In the genomic region with DNA sequence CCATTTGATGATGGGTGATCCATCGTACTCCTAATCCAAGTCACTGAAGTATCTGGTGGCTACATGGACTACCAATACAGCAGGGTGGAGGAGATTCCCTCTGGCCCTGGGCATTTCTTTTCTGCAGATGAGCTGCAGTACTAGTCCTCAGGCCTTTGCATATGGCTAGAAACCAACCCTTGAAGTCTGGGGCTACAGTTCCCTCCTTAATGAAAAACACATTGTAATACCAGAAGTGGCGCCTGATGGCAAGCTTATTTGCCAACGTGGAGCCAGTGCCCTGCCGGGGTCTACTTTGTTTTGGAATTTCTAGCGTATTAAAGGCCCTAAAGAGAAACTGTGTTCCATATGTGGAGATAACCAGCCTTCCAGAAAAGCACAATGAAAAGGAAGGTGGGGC, we compare ENCODE assay signal across 20 cellular contexts.
DNase-seq lines count a peak whose midpoint lies in the region; ATAC-seq and TF ChIP-seq lines count a peak whose summit lies in the region.
"Had no signal": no experiment of that assay in that cellular context is flagged by ENCODE, and none has a peak within 500 bp of the region (broad histone marks: within the 10 kb centered on the region; RNA-seq: fewer than 3 reads in every experiment).

No MANE protein-coding gene starts in this region.

- H2BK15ac ChIP-seq in IMR-90 (ENCODE audit: low read depth, low read length), result no peak overlapping the region

- intact Hi-C loops in IMR-90 (cut with micrococcal nuclease), result no loop called here
- intact Hi-C loops in vagina (cut with DNase I), result loop anchor here (5.0 to 10.0 kb wide), 2 partner anchors 168 to 301 kb away; no protein-coding TSS in a partner anchor
- intact Hi-C loops in natural killer cell (cut with micrococcal nuclease), result no loop called here

- no peaks in the 10 kb centered on the region for H3K4me1 Mint-ChIP-seq in natural killer cell

- no peak overlapping the region for H3K18ac ChIP-seq in IMR-90 (ENCODE audit: low read depth, low read length)

- H3K4me3 ChIP-seq in IMR-90 (ENCODE audit: insufficient read depth, low read depth, low read length) (no peak overlapping the region), vagina (no peak overlapping the region)

- no peak overlapping the region for H3K14ac ChIP-seq in IMR-90 (replicated peaks; ENCODE audit: low read depth, low read length)

- H3K9me1 ChIP-seq in IMR-90 (ENCODE audit: insufficient read depth, low read length), result peaks cover 8% of the 10 kb centered on the region

- DNase-seq in IMR-90 (no peak), fibroblast of the conjunctiva (ENCODE audit: low read depth) (peak; percentile 36), vagina (ENCODE audit: extremely low spot score in 2 of 2) (no peak), COLO668 (lab: John Stamatoyannopoulos, UW; ENCODE audit: unreplicated experiment) (no peak), natural killer cell (no peak)
- DNase-seq in stimulated activated CD4-positive, alpha-beta T cell treated with anti-CD3 and anti-CD28 coated beads, Interleukin-4, amount 100 ng/mL, for 4 hours, result no peak
- DNase-seq: ACHN; AML-193; CD4-positive, alpha-beta T cell; DMS153; DMS79; GDM1; GOT3; H7; HFFc6 had no signal

- H3K9me3 ChIP-seq in IMR-90 (ENCODE audit: control insufficient read depth, insufficient read depth, low read length) (no peaks in the 10 kb centered on the region), vagina (no peaks in the 10 kb centered on the region)

- H3K9ac ChIP-seq in IMR-90 (ENCODE audit: low read depth, low read length), result no peak overlapping the region

- no peak overlapping the region for H3K4me3 Mint-ChIP-seq in natural killer cell
- H3K4me3 Mint-ChIP-seq: CD4-positive, alpha-beta T cell; HFFc6; IgD-negative memory B cell had no signal

- H2AK9ac ChIP-seq in IMR-90 (replicated peaks; ENCODE audit: low read depth, low read length, poor library complexity), result no peak overlapping the region

- H3K4me1 ChIP-seq in IMR-90 (ENCODE audit: control insufficient read depth, insufficient read depth, low read length) (peaks cover 11% of the 10 kb centered on the region), vagina (peaks cover 12% of the 10 kb centered on the region)

- H2AFZ ChIP-seq in IMR-90 (replicated peaks; ENCODE audit: low read length, poor library complexity), result no peak overlapping the region

- no peak overlapping the region for H4K5ac ChIP-seq in IMR-90 (ENCODE audit: low read depth, low read length)

- no peak overlapping the region for H3K4ac ChIP-seq in IMR-90 (ENCODE audit: low read depth, low read length)

- TF ChIP-seq RAD21 in IMR-90 (IDR thresholded peaks at IDR 0.05; ENCODE audit: low read length), result no peak

- H3K9me3 Mint-ChIP-seq in natural killer cell, result no peaks in the 10 kb centered on the region

- H3K27me3 ChIP-seq in IMR-90 (ENCODE audit: control insufficient read depth, insufficient read depth, low read length), result no peaks in the 10 kb centered on the region
- no peaks in the 10 kb centered on the region for H3K27me3 ChIP-seq in vagina

- no TSS peak for BruUV-seq in IMR-90 (replicated peaks; lab: Mats Ljungman, UMichigan)

- 60% methylated on average over 3 of the region's 5 CpGs; no CpG with 5 or more reads in 1 of the 2 experiments for WGBS in IMR-90 (ENCODE audit: extremely low coverage in 2 of 2, insufficient read length in 1 of 2), 2 experiments

- H3K27me3 Mint-ChIP-seq in natural killer cell (ENCODE audit: low read depth in 2 of 2), result peaks cover 26% of the 10 kb centered on the region in 2 donors
- H3K27me3 Mint-ChIP-seq: CD4-positive, alpha-beta T cell had no signal

- H2BK20ac ChIP-seq in IMR-90 (ENCODE audit: low read depth, low read length), result no peak overlapping the region

- H3K23ac ChIP-seq in IMR-90 (ENCODE audit: low read depth, low read length), result no peak overlapping the region

- no peak overlapping the region for H2BK5ac ChIP-seq in IMR-90 (ENCODE audit: low read depth, low read length, poor library complexity, severe bottlenecking)

- no peak for ATAC-seq in IMR-90 (ENCODE audit: low read depth)
- peak; percentile 68 for ATAC-seq in SK-N-SH treated with all-trans-retinoic acid at 6 μM for 48 hours
- ATAC-seq in natural killer cell, result no peak
- ATAC-seq: HCT116 had no signal

- TF ChIP-seq POLR2A in IMR-90 (IDR thresholded peaks at IDR 0.05; ENCODE audit: low read depth, low read length) (no peak), vagina (IDR thresholded peaks at IDR 0.05) (no peak)

- H3K56ac ChIP-seq in IMR-90 (ENCODE audit: extremely low read depth, insufficient read depth, low read length), result no peak overlapping the region

- peak overlapping the region; percentile 15; the same call in 1 of the 2 replicates for H4K91ac ChIP-seq in IMR-90 (ENCODE audit: insufficient read depth, low read depth, low read length)

- peaks cover 0 to 17% of the 10 kb centered on the region in 2 experiments; a peak in 1 of 4 replicates for H3K79me1 ChIP-seq in IMR-90 (ENCODE audit: low read depth in 1 of 2, low read length in 2 of 2)

- H3K27ac ChIP-seq in IMR-90 (ENCODE audit: insufficient read depth, low read length) (no peak overlapping the region), vagina (peak overlapping the region; percentile 70)
- H3K27ac ChIP-seq: C4-2B, HL-60 had no signal

- CTCF ChIA-PET in IMR-90 (lab: Yijun Ruan, JAX), result interaction anchor here (0.7 kb wide), 1 partner anchor 38 kb away, joined by 5 read pairs; no protein-coding TSS in a partner anchor

- no peak overlapping the region for H4K8ac ChIP-seq in IMR-90 (ENCODE audit: low read depth in 2 of 2, low read length in 2 of 2)

- H3K36me3 ChIP-seq in IMR-90 (ENCODE audit: control insufficient read depth, insufficient read depth, low read length) (no peaks in the 10 kb centered on the region), vagina (no peaks in the 10 kb centered on the region)

- TF ChIP-seq CTCF in IMR-90 (conservative IDR thresholded peaks at IDR 0.05; ENCODE audit: low read depth, low read length) (no peak), vagina (IDR thresholded peaks at IDR 0.05) (no peak), natural killer cell (IDR thresholded peaks at IDR 0.05) (no peak)

- H2AK5ac ChIP-seq in IMR-90 (ENCODE audit: low read depth, low read length), result no peak overlapping the region

- no peaks in the 10 kb centered on the region for H3K36me3 Mint-ChIP-seq in natural killer cell
- H3K36me3 Mint-ChIP-seq: IgD-negative memory B cell had no signal

- no peak overlapping the region for H3K27ac Mint-ChIP-seq in natural killer cell
- H3K27ac Mint-ChIP-seq: CD4-positive, alpha-beta T cell; HFFc6; IgD-negative memory B cell had no signal

- in situ Hi-C loops in IMR-90 (cut with MboI; ENCODE audit: low sequenced_read_pairs), result no loop called here

- dilution Hi-C loops in IMR-90 (cut with HindIII; ENCODE audit: low sequenced_read_pairs, unreplicated experiment), result no loop called here

- POLR2A ChIA-PET in IMR-90 (lab: Charles Lee; ENCODE audit: unreplicated experiment), result no interaction called here

- H3K4me2 ChIP-seq in IMR-90 (ENCODE audit: low read depth, low read length), result no peak overlapping the region

- no peak overlapping the region for H2BK120ac ChIP-seq in IMR-90 (ENCODE audit: low read depth, low read length)

- H4K20me1 ChIP-seq in IMR-90 (ENCODE audit: insufficient read depth, low read length), result no peaks in the 10 kb centered on the region

TF ChIP-seq in IMR-90, 13 proteins besides CTCF, POLR2A, EP300 and RAD21:
- TF ChIP-seq MAZ (IDR thresholded peaks at IDR 0.05; ENCODE audit: borderline replicate concordance, low read depth, low read length), result no peak

TF ChIP-seq in SK-N-SH treated with all-trans-retinoic acid at 6 μM for 48 hours, 23 proteins besides CTCF, POLR2A, EP300 and RAD21:
- TF ChIP-seq TCF4 (CRISPR knock-in tag; IDR thresholded peaks at IDR 0.05; ENCODE audit: borderline replicate concordance) (peak; percentile 51; the same call in 1 of the 2 replicates), BACH2 (CRISPR knock-in tag; IDR thresholded peaks at IDR 0.05; ENCODE audit: borderline replicate concordance) (no peak)
